In the genomic region with DNA sequence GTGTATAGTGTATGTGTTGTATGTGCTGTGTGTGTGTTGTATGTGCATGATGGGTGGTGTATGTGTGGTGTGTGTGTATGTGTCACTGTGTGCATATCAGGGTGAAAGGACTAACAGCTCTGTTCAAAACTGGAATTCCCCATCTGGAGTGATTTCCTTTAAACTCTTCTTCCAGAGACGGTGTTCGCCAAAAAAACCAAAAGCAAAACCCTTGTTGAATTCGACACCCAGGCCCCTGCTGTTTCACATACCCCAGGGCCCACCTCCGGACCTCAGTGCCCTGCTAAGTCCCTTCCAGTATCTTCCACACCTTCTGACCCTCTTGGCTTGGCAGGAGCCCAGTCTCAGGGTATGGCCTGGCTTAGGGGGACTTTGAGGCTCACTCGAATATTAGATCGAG, we compare ENCODE assay signal across 1 cellular context.
TF ChIP-seq lines count a peak whose summit lies in the region.

No MANE protein-coding gene starts in this region.

TF ChIP-seq in IMR-90, 13 proteins besides CTCF, POLR2A, EP300 and RAD21 (continued from another document):
- TF ChIP-seq CHD1 (IDR thresholded peaks at IDR 0.05; ENCODE audit: low read depth, low read length) (no peak), FOS (IDR thresholded peaks at IDR 0.05; ENCODE audit: low read depth, low read length) (no peak), MAZ (IDR thresholded peaks at IDR 0.05; ENCODE audit: borderline replicate concordance, low read depth, low read length) (no peak), CEBPB (IDR thresholded peaks at IDR 0.05; ENCODE audit: low read depth, low read length) (no peak), RCOR1 (IDR thresholded peaks at IDR 0.05; ENCODE audit: insufficient replicate concordance, low read length) (no peak), RFX5 (IDR thresholded peaks at IDR 0.05; ENCODE audit: low read depth, low read length) (no peak)
- TF ChIP-seq, protein P1, sequence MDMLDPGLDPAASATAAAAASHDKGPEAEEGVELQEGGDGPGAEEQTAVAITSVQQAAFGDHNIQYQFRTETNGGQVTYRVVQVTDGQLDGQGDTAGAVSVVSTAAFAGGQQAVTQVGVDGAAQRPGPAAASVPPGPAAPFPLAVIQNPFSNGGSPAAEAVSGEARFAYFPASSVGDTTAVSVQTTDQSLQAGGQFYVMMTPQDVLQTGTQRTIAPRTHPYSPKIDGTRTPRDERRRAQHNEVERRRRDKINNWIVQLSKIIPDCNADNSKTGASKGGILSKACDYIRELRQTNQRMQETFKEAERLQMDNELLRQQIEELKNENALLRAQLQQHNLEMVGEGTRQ (IDR thresholded peaks at IDR 0.05; ENCODE audit: low read depth, low read length), result no peak
